In the genomic region with DNA sequence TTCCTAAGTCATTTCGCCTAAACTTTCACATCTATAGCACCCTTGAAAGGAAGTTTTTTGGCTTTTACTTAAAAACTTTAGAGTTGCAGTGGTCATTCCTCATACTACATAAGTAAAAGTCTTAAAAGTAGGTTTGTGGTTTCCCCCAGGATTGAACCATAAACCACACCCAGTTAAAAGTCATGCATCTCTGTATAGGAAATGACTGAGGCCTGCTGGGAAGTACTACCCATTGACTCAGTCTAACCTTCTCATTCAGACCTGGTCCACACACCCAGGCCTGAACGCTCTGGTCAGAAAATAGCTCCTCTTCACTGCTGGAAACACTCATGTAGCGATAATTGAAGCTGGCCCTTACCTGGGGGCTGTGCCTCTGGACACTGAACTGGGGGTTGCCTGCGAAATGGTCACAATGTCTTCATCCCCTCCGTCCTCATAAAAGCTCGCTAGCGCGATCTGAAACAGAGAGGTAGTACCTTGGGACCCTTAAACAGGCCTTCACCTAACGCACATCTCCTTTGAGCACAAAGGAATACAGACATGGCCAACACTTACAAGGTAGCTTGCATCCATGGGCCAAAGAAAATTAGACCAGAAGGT, we compare ENCODE assay signal across 18 cellular contexts. TPM values are rescaled to one million over a fixed set of nuclear protein-coding genes. Genes with fewer than 3 reads are reported as not detected.
DNase-seq lines count a peak whose midpoint lies in the region; ATAC-seq, FAIRE-seq and TF ChIP-seq lines count a peak whose summit lies in the region.
"Had no signal": no experiment of that assay in that cellular context is flagged by ENCODE, and none has a peak within 500 bp of the region (broad histone marks: within the 10 kb centered on the region; RNA-seq: fewer than 3 reads in every experiment).

No MANE protein-coding gene starts in this region.

- POLR2A ChIA-PET in activated CD4-positive, alpha-beta T cell treated with anti-CD3 and anti-CD28 coated beads for 36 hours (lab: Charles Lee) = no interaction called here

- H3K27me3 ChIP-seq in CD4-positive, CD25-positive, alpha-beta regulatory T cell (ENCODE audit: control insufficient read depth, insufficient read depth, low read length) = peaks cover 8% of the 10 kb centered on the region
- H3K27me3 ChIP-seq in esophagus squamous epithelium = no peaks in the 10 kb centered on the region
- H3K27me3 ChIP-seq: cardiac muscle cell, uterus had no signal

- H3K4me1 ChIP-seq in CD4-positive, CD25-positive, alpha-beta regulatory T cell (ENCODE audit: control insufficient read depth, insufficient read depth, low read length, poor library complexity, severe bottlenecking) = peaks cover 34% of the 10 kb centered on the region
- peaks cover 20 to 59% (median 31%) of the 10 kb centered on the region in 3 donors for H3K4me1 ChIP-seq in esophagus squamous epithelium

- no peaks in the 10 kb centered on the region for H3K9me3 Mint-ChIP-seq in activated CD4-positive, alpha-beta T cell treated with anti-CD3 and anti-CD28 coated beads for 36 hours (ENCODE audit: low read depth)
- H3K9me3 Mint-ChIP-seq in CD4-positive, CD25-positive, alpha-beta regulatory T cell = no peaks in the 10 kb centered on the region
- H3K9me3 Mint-ChIP-seq in T-helper 1 cell treated with Interleukin-12 subunit alpha and Interleukin-12 subunit beta and Interleukin-4 antibody, amounts not matched to agents 30 μg/mL and 1 μg/mL, for 36 hours = no peaks in the 10 kb centered on the region

- peaks cover 46% of the 10 kb centered on the region for H3K4me1 Mint-ChIP-seq in activated CD4-positive, alpha-beta T cell treated with anti-CD3 and anti-CD28 coated beads for 36 hours
- H3K4me1 Mint-ChIP-seq in CD4-positive, CD25-positive, alpha-beta regulatory T cell = peaks cover 17 to 66% (median 43%) of the 10 kb centered on the region in 4 donors
- H3K4me1 Mint-ChIP-seq in T-helper 1 cell treated with Interleukin-12 subunit alpha and Interleukin-12 subunit beta and Interleukin-4 antibody, amounts not matched to agents 30 μg/mL and 1 μg/mL, for 36 hours (ENCODE audit: low read depth) = peaks cover 46% of the 10 kb centered on the region

- H3K27ac ChIP-seq in CD4-positive, CD25-positive, alpha-beta regulatory T cell (ENCODE audit: insufficient read depth, low read length, poor library complexity, severe bottlenecking) = no peak overlapping the region
- H3K27ac ChIP-seq in esophagus squamous epithelium = no peak overlapping the region
- H3K27ac ChIP-seq: cardiac muscle cell, uterus had no signal

- TF ChIP-seq CTCF in esophagus squamous epithelium (IDR thresholded peaks at IDR 0.05) = no peak

- H3K4me3 ChIP-seq in CD4-positive, CD25-positive, alpha-beta regulatory T cell (ENCODE audit: low read depth, low read length) = no peak overlapping the region
- H3K4me3 ChIP-seq in esophagus squamous epithelium = no peak overlapping the region
- H3K4me3 ChIP-seq: cardiac muscle cell, uterus had no signal

- H3K27ac Mint-ChIP-seq in activated CD4-positive, alpha-beta T cell treated with anti-CD3 and anti-CD28 coated beads for 36 hours = peak overlapping the region; percentile 16
- H3K27ac Mint-ChIP-seq in CD4-positive, CD25-positive, alpha-beta regulatory T cell = peak overlapping the region in 1 of 3 donors; percentile 88
- no peak overlapping the region for H3K27ac Mint-ChIP-seq in T-helper 1 cell treated with Interleukin-12 subunit alpha and Interleukin-12 subunit beta and Interleukin-4 antibody, amounts not matched to agents 30 μg/mL and 1 μg/mL, for 36 hours

- TF ChIP-seq POLR2A in esophagus squamous epithelium (IDR thresholded peaks at IDR 0.05) = no peak

- no peak for ATAC-seq in activated CD4-positive, alpha-beta T cell treated with anti-CD3 and anti-CD28 coated beads for 36 hours
- no peak for ATAC-seq in CD4-positive, CD25-positive, alpha-beta regulatory T cell (ENCODE audit: low read depth in 2 of 2)
- ATAC-seq: right cardiac atrium had no signal

- CTCF ChIA-PET in activated CD4-positive, alpha-beta T cell treated with anti-CD3 and anti-CD28 coated beads for 36 hours (lab: Charles Lee) = interaction anchor here (0.6 kb wide), 1 partner anchor 9 kb away, joined by 3 read pairs; no protein-coding TSS in a partner anchor

- peaks cover 45% of the 10 kb centered on the region for H3K36me3 ChIP-seq in CD4-positive, CD25-positive, alpha-beta regulatory T cell (ENCODE audit: control insufficient read depth, insufficient read depth, low read length)
- peaks cover 2 to 62% (median 19%) of the 10 kb centered on the region in 3 donors for H3K36me3 ChIP-seq in esophagus squamous epithelium
- H3K36me3 ChIP-seq: uterus had no signal

- WGBS in esophagus squamous epithelium, 2 donors = 90 to 91% methylated on average over 9 of the region's 9 CpGs

- DNase-seq in activated CD4-positive, alpha-beta T cell treated with anti-CD3 and anti-CD28 coated beads for 36 hours = no peak
- no peak for DNase-seq in activated CD4-positive, alpha-beta T cell treated with anti-CD3 and anti-CD28 coated beads, Interleukin-2, amount 50 U/mL, for 1 hour
- peak in 1 of 3 donors; percentile 12 for DNase-seq in CD4-positive, CD25-positive, alpha-beta regulatory T cell
- DNase-seq in iris pigment epithelial cell (ENCODE audit: low read depth) = peak; percentile 48
- DNase-seq in HTR-8/SVneo (ENCODE audit: insufficient read length, low spot score) = no peak
- DNase-seq in esophagus squamous epithelium (lab: John Stamatoyannopoulos, UW) = no peak
- DNase-seq in HuH-7.5 (ENCODE audit: low spot score) = no peak
- DNase-seq: effector CD4-positive, alpha-beta T cell; HCEC 1CT; KG1; NCI-H1436; NCI-H2171 treated with DMSO at 0.1 percent for 48 hours; NCI-H82; right cardiac atrium; uterus had no signal

- intact Hi-C loops in activated CD4-positive, alpha-beta T cell treated with anti-CD3 and anti-CD28 coated beads for 36 hours (cut with DNase I, micrococcal nuclease) = loop anchor here (10.0 kb wide), 2 partner anchors 349 to 1941 kb away; a partner anchor contains a TSS
- intact Hi-C loops in esophagus squamous epithelium (cut with DNase I) = no loop called here

- peaks cover 23% of the 10 kb centered on the region for H3K36me3 Mint-ChIP-seq in activated CD4-positive, alpha-beta T cell treated with anti-CD3 and anti-CD28 coated beads for 36 hours (ENCODE audit: low read depth)
- peaks cover 17% of the 10 kb centered on the region for H3K36me3 Mint-ChIP-seq in CD4-positive, CD25-positive, alpha-beta regulatory T cell
- peaks cover 24% of the 10 kb centered on the region for H3K36me3 Mint-ChIP-seq in T-helper 1 cell treated with Interleukin-12 subunit alpha and Interleukin-12 subunit beta and Interleukin-4 antibody, amounts not matched to agents 30 μg/mL and 1 μg/mL, for 36 hours (ENCODE audit: low read depth)

- H3K4me3 Mint-ChIP-seq in activated CD4-positive, alpha-beta T cell treated with anti-CD3 and anti-CD28 coated beads for 36 hours = no peak overlapping the region
- H3K4me3 Mint-ChIP-seq in CD4-positive, CD25-positive, alpha-beta regulatory T cell = peak overlapping the region; percentile 23 to 93 (median 87)
- H3K4me3 Mint-ChIP-seq in T-helper 1 cell treated with Interleukin-12 subunit alpha and Interleukin-12 subunit beta and Interleukin-4 antibody, amounts not matched to agents 30 μg/mL and 1 μg/mL, for 36 hours = peak overlapping the region; percentile 27

- FAIRE-seq in HTR-8/SVneo (lab: Jason Lieb, UNC) = no peak
- FAIRE-seq: RCC 7860 had no signal

- no peaks in the 10 kb centered on the region for H3K9me3 ChIP-seq in CD4-positive, CD25-positive, alpha-beta regulatory T cell (ENCODE audit: control insufficient read depth in 2 of 2, low read length in 2 of 2)
- no peaks in the 10 kb centered on the region for H3K9me3 ChIP-seq in esophagus squamous epithelium
- H3K9me3 ChIP-seq: uterus had no signal

- peaks cover 6% of the 10 kb centered on the region for H3K27me3 Mint-ChIP-seq in activated CD4-positive, alpha-beta T cell treated with anti-CD3 and anti-CD28 coated beads for 36 hours
- peaks cover 4% of the 10 kb centered on the region for H3K27me3 Mint-ChIP-seq in CD4-positive, CD25-positive, alpha-beta regulatory T cell
- peaks cover 19% of the 10 kb centered on the region for H3K27me3 Mint-ChIP-seq in T-helper 1 cell treated with Interleukin-12 subunit alpha and Interleukin-12 subunit beta and Interleukin-4 antibody, amounts not matched to agents 30 μg/mL and 1 μg/mL, for 36 hours (ENCODE audit: low read depth)

RNA-seq across cellular contexts. Expression of a gene that starts 2.6 kb away (rescaled TPM):
- total RNA-seq in activated CD4-positive, alpha-beta T cell treated with anti-CD3 and anti-CD28 coated beads for 36 hours = 10 to 100 TPM; 71.3 to 78.1 TPM
- 64.0 TPM for total RNA-seq in CD4-positive, CD25-positive, alpha-beta regulatory T cell
- 10 to 100 TPM; 80.4 to 95.8 (median 91.2) TPM for polyA plus RNA-seq in CD4-positive, CD25-positive, alpha-beta regulatory T cell
- total RNA-seq in esophagus squamous epithelium = 10 to 100 TPM; 41.5 to 65.6 (median 59.3) TPM

RNA-seq across cellular contexts. Expression of a gene that starts 27.1 kb away (rescaled TPM):
- total RNA-seq in activated CD4-positive, alpha-beta T cell treated with anti-CD3 and anti-CD28 coated beads for 36 hours = not detected
- total RNA-seq in CD4-positive, CD25-positive, alpha-beta regulatory T cell = not detected
- polyA plus RNA-seq in CD4-positive, CD25-positive, alpha-beta regulatory T cell = under 1 TPM in 1 of 4 donors, not detected in 3; 0.10 TPM
- 1 to 10 TPM; 1.2 to 5.9 (median 1.9) TPM for total RNA-seq in esophagus squamous epithelium
- total RNA-seq: cardiac muscle cell had no signal
- polyA plus RNA-seq: cardiac muscle cell had no signal
